Comparison of ENCODE assay signal across 12 cellular contexts in the genomic region with DNA sequence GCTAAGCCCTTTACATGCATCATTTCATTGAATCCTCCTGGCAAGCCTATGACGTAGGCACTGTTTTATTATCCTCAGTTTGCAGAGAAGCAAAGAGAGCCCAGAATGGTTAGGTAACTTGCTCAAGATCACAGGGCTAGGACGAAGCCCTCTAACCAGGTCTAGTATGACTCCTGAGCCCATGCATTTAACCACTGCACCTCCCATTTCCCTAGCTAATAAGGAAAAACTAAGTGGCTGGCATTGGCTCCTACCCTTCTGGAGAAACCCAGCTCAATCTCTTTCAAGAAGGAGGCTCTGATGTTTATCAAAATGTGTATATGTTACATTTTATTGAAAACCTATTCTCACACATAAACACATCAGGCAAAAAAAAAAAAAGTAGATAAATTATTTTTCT. TPM values are rescaled to one million over a fixed set of nuclear protein-coding genes. Genes with fewer than 3 reads are reported as not detected.
DNase-seq lines count a peak whose midpoint lies in the region; ATAC-seq and TF ChIP-seq lines count a peak whose summit lies in the region.
"Had no signal": no experiment of that assay in that cellular context is flagged by ENCODE, and none has a peak within 500 bp of the region (broad histone marks: within the 10 kb centered on the region; RNA-seq: fewer than 3 reads in every experiment).

No MANE protein-coding gene starts in this region.

- no peaks in the 10 kb centered on the region for H3K36me3 ChIP-seq in neural progenitor cell
- H3K36me3 ChIP-seq in uterus = no peaks in the 10 kb centered on the region
- H3K36me3 ChIP-seq in Karpas-422 (ENCODE audit: insufficient read depth, low read length) = no peaks in the 10 kb centered on the region
- H3K36me3 ChIP-seq: right atrium auricular region had no signal

- TF ChIP-seq CTCF in chondrocyte (IDR thresholded peaks at IDR 0.05) (no peak), neural progenitor cell (IDR thresholded peaks at IDR 0.05) (no peak), uterus (IDR thresholded peaks at IDR 0.05) (no peak)

- H3K4me1 ChIP-seq in neural progenitor cell (no peaks in the 10 kb centered on the region), uterus (peaks cover 5 to 21% of the 10 kb centered on the region in 2 donors), Karpas-422 (ENCODE audit: low read length) (no peaks in the 10 kb centered on the region)

- no peaks in the 10 kb centered on the region for H3K27me3 ChIP-seq in neural progenitor cell
- H3K27me3 ChIP-seq in uterus = no peaks in the 10 kb centered on the region
- H3K27me3 ChIP-seq in Karpas-422 (ENCODE audit: low read length) = no peaks in the 10 kb centered on the region
- H3K27me3 ChIP-seq: right atrium auricular region had no signal

- H3K27ac ChIP-seq in neural progenitor cell (no peak overlapping the region), uterus (peak overlapping the region; percentile 88 to 91), Karpas-422 (ENCODE audit: low read length) (no peak overlapping the region)

- H3K4me3 ChIP-seq in neural progenitor cell = no peak overlapping the region
- H3K4me3 ChIP-seq in uterus = no peak overlapping the region
- no peak overlapping the region for H3K4me3 ChIP-seq in Karpas-422 (ENCODE audit: low read length)
- H3K4me3 ChIP-seq: right atrium auricular region had no signal

- no peak overlapping the region for H2AFZ ChIP-seq in neural progenitor cell (replicated peaks)
- no peak overlapping the region for H2AFZ ChIP-seq in Karpas-422 (ENCODE audit: low read length)

- peaks cover 22% of the 10 kb centered on the region for H3K4me1 Mint-ChIP-seq in activated CD8-positive, alpha-beta memory T cell treated with anti-CD3 and anti-CD28 coated beads, Interleukin-2, amount 10 ng/mL, durations not matched to agents 7 days and 5 days
- H3K4me1 Mint-ChIP-seq in chondrocyte (ENCODE audit: low read depth) (peaks cover 93% of the 10 kb centered on the region), neural progenitor cell (peaks cover 48% of the 10 kb centered on the region)

- H3K79me2 ChIP-seq in neural progenitor cell (ENCODE audit: low read depth) (no peaks in the 10 kb centered on the region), Karpas-422 (ENCODE audit: low read length) (no peaks in the 10 kb centered on the region)

- no peak overlapping the region for H3K4me3 Mint-ChIP-seq in activated CD8-positive, alpha-beta memory T cell treated with anti-CD3 and anti-CD28 coated beads, Interleukin-2, amount 10 ng/mL, durations not matched to agents 7 days and 5 days
- H3K4me3 Mint-ChIP-seq in chondrocyte (ENCODE audit: unreplicated experiment) (no peak overlapping the region), neural progenitor cell (no peak overlapping the region)

- CTCF ChIA-PET in activated CD8-positive, alpha-beta memory T cell treated with anti-CD3 and anti-CD28 coated beads, Interleukin-2, amount 10 ng/mL, durations not matched to agents 7 days and 5 days (lab: Charles Lee) = interaction anchor here (1.0 to 6.2 kb wide), 7 partner anchors 12 to 105 kb away, joined by 3 to 36 read pairs (median 8); partner anchors contain the start of gene MYOF

- no peaks in the 10 kb centered on the region for H3K27me3 Mint-ChIP-seq in activated CD8-positive, alpha-beta memory T cell treated with anti-CD3 and anti-CD28 coated beads, Interleukin-2, amount 10 ng/mL, durations not matched to agents 7 days and 5 days
- H3K27me3 Mint-ChIP-seq in chondrocyte (ENCODE audit: low read depth) = no peaks in the 10 kb centered on the region
- peaks cover 4% of the 10 kb centered on the region for H3K27me3 Mint-ChIP-seq in neural progenitor cell (ENCODE audit: insufficient read depth, low read depth)

- H3F3A ChIP-seq in neural progenitor cell (ENCODE audit: low read depth) = no peaks in the 10 kb centered on the region

- H3K9me3 ChIP-seq in neural progenitor cell (ENCODE audit: low read depth) = no peaks in the 10 kb centered on the region
- H3K9me3 ChIP-seq in uterus = no peaks in the 10 kb centered on the region
- H3K9me3 ChIP-seq in Karpas-422 (ENCODE audit: low read length) = no peaks in the 10 kb centered on the region
- H3K9me3 ChIP-seq: right atrium auricular region had no signal

- H3K27ac Mint-ChIP-seq in activated CD8-positive, alpha-beta memory T cell treated with anti-CD3 and anti-CD28 coated beads, Interleukin-2, amount 10 ng/mL, durations not matched to agents 7 days and 5 days = peak overlapping the region; percentile 56
- peak overlapping the region; percentile 100 for H3K27ac Mint-ChIP-seq in chondrocyte (ENCODE audit: unreplicated experiment)
- peak overlapping the region; percentile 83 for H3K27ac Mint-ChIP-seq in neural progenitor cell

- H3K4me2 ChIP-seq in neural progenitor cell = no peak overlapping the region
- no peak overlapping the region for H3K4me2 ChIP-seq in Karpas-422 (ENCODE audit: low read depth, low read length, poor library complexity, severe bottlenecking)

- no peak for ATAC-seq in activated CD8-positive, alpha-beta memory T cell treated with anti-CD3 and anti-CD28 coated beads, Interleukin-2, amount 10 ng/mL, durations not matched to agents 7 days and 5 days
- no peak for ATAC-seq in GM18907 (IDR thresholded peaks at IDR 0.05; ENCODE audit: unreplicated experiment)

- peaks cover 5% of the 10 kb centered on the region for H3K36me3 Mint-ChIP-seq in activated CD8-positive, alpha-beta memory T cell treated with anti-CD3 and anti-CD28 coated beads, Interleukin-2, amount 10 ng/mL, durations not matched to agents 7 days and 5 days
- H3K36me3 Mint-ChIP-seq in chondrocyte (ENCODE audit: low read depth) = peaks cover 6% of the 10 kb centered on the region
- no peaks in the 10 kb centered on the region for H3K36me3 Mint-ChIP-seq in neural progenitor cell

- TF ChIP-seq POLR2A in uterus (IDR thresholded peaks at IDR 0.05) = no peak

- no peak for DNase-seq in activated CD8-positive, alpha-beta memory T cell treated with anti-CD3 and anti-CD28 coated beads, Interleukin-2, amount 10 ng/mL, durations not matched to agents 7 days and 5 days
- no peak for DNase-seq in activated CD8-positive, alpha-beta memory T cell treated with anti-CD3 and anti-CD28 coated beads, Interleukin-2, amount 50 U/mL, for 4 hours
- no peak for DNase-seq in chondrocyte (ENCODE audit: low spot score)
- no peak for DNase-seq in neural progenitor cell (ENCODE audit: low spot score)
- DNase-seq in uterus = peak in 1 of 2 donors; percentile 13
- no peak for DNase-seq in NCI-H146 (lab: John Stamatoyannopoulos, UW)
- no peak for DNase-seq in Karpas-422
- DNase-seq: H7, hypothalamus, NCI-H446 treated with DMSO at 0.1 percent for 48 hours had no signal

- H3K9ac ChIP-seq in neural progenitor cell (no peak overlapping the region), Karpas-422 (ENCODE audit: low read length) (no peak overlapping the region)

- no peaks in the 10 kb centered on the region for H4K20me1 ChIP-seq in neural progenitor cell (ENCODE audit: low read depth)
- H4K20me1 ChIP-seq in Karpas-422 (ENCODE audit: insufficient read depth, low read depth, low read length) = no peaks in the 10 kb centered on the region

- H3K9me2 ChIP-seq in Karpas-422 (replicated peaks; ENCODE audit: insufficient read depth, low read length) = no peaks in the 10 kb centered on the region

- no peaks in the 10 kb centered on the region for H3K9me3 Mint-ChIP-seq in activated CD8-positive, alpha-beta memory T cell treated with anti-CD3 and anti-CD28 coated beads, Interleukin-2, amount 10 ng/mL, durations not matched to agents 7 days and 5 days (ENCODE audit: low read depth)
- H3K9me3 Mint-ChIP-seq in chondrocyte (ENCODE audit: low read depth) (no peaks in the 10 kb centered on the region), neural progenitor cell (no peaks in the 10 kb centered on the region)

- intact Hi-C loops in uterus (cut with DNase I; ENCODE audit: low total_unique reads) = no loop called here

RNA-seq across cellular contexts. Expression of gene MYOF, which starts 19.8 kb away (rescaled TPM):
- total RNA-seq in activated CD8-positive, alpha-beta memory T cell treated with anti-CD3 and anti-CD28 coated beads, Interleukin-2, amount 10 ng/mL, durations not matched to agents 7 days and 5 days = 1 to 10 TPM; 5.5 to 6.6 TPM
- 291 to 526 TPM (median 524 TPM) in 3 replicates for total RNA-seq in chondrocyte
- total RNA-seq in neural progenitor cell (ENCODE audit: low replicate concordance) = 1.2 and 1.6 TPM in 2 replicates
- 100 to 1,000 TPM in 2 of 4 donors, 10 to 100 TPM in 2; 41.2 to 114 (median 86.9) TPM for total RNA-seq in uterus
- total RNA-seq in Karpas-422 (2014; rRNA removed; shearing (Covaris generic); ENCODE audit: low replicate concordance) = 8.1 and 9.2 TPM in 2 replicates

RNA-seq across cellular contexts. Expression of gene CEP55, which starts 34.0 kb away (rescaled TPM):
- total RNA-seq in activated CD8-positive, alpha-beta memory T cell treated with anti-CD3 and anti-CD28 coated beads, Interleukin-2, amount 10 ng/mL, durations not matched to agents 7 days and 5 days = 10 to 100 TPM; 75.6 to 79.3 TPM
- 7.5 to 9.3 TPM (median 8.4 TPM) in 3 replicates for total RNA-seq in chondrocyte
- 36.8 and 57.7 TPM in 2 replicates for total RNA-seq in neural progenitor cell (ENCODE audit: low replicate concordance)
- 10 to 100 TPM in 1 of 4 donors, under 1 TPM in 1, not detected in 2; under 0.01 to 13.8 TPM for total RNA-seq in uterus
- total RNA-seq in Karpas-422 (2014; rRNA removed; shearing (Covaris generic); ENCODE audit: low replicate concordance) = 14.6 and 16.5 TPM in 2 replicates

Comparison
In these comparisons a context has a peak if more than half of its experiments do, and no peak if none do; other contexts are left out.
1. H3K27ac ChIP-seq: peak in uterus (2 of 2); none in neural progenitor cell (single experiment) and Karpas-422 (single experiment).
2. Peak in every context shown above with its lines, with median percentiles within 50 percentile points of each other: H3K27ac Mint-ChIP-seq.